ENCODE assay signal across 31 cellular contexts in genomic region chr3:45798034-45798433, GRCh38. TPM values are rescaled to one million over a fixed set of nuclear protein-coding genes. Genes with fewer than 3 reads are reported as not detected.
"Had no signal": no experiment of that assay in that cellular context is flagged by ENCODE, and none has a peak within 500 bp of the region (broad histone marks: within the 10 kb centered on the region; RNA-seq: fewer than 3 reads in every experiment).

No MANE protein-coding gene starts in this region.

- H3K36me3 ChIP-seq: left lung, lower lobe of right lung, neural progenitor cell, neutrophil, ovary, right atrium auricular region, right lobe of liver, tibial nerve, upper lobe of left lung, vagina had no signal

- H3K27ac ChIP-seq: left lung, lower lobe of right lung, neural progenitor cell, neutrophil, ovary, right atrium auricular region, right lobe of liver, tibial nerve, upper lobe of left lung, vagina had no signal

- H3K27me3 ChIP-seq: ovary, vagina had no signal

- H3K9me3 ChIP-seq: left lung, lower lobe of right lung, neutrophil, ovary, right atrium auricular region, right lobe of liver, tibial nerve, upper lobe of left lung, vagina had no signal

- H3K4me2 ChIP-seq: neural progenitor cell, smooth muscle cell had no signal

- H3K4me3 ChIP-seq: left lung, lower lobe of right lung, neural progenitor cell, ovary, right atrium auricular region, right lobe of liver, smooth muscle cell, tibial nerve, upper lobe of left lung, vagina had no signal

- H3K27ac Mint-ChIP-seq: immature natural killer cell; naive thymus-derived CD8-positive, alpha-beta T cell; nephron progenitor cell; neural progenitor cell; progenitor cell of endocrine pancreas; stimulated activated memory B cell treated with anti-CD40 and anti-IgM and Interleukin-4, amounts not matched to agents 10 μg/mL and 1 μg/mL and 100 μg/mL, for 72 hours; stimulated activated naive CD8-positive, alpha-beta T cell treated with anti-CD3 and anti-CD28 coated beads, Interleukin-15, amount 100 ng/mL, for 72 hours had no signal

- FAIRE-seq: islet of Langerhans, kidney had no signal

- H3K4me3 Mint-ChIP-seq: stimulated activated memory B cell treated with anti-CD40 and anti-IgM and Interleukin-4, amounts not matched to agents 10 μg/mL and 1 μg/mL and 100 μg/mL, for 72 hours; stimulated activated naive CD8-positive, alpha-beta T cell treated with anti-CD3 and anti-CD28 coated beads, Interleukin-15, amount 100 ng/mL, for 72 hours had no signal

- DNase-seq: hypothalamus; immature natural killer cell; kidney; left colon; left lung; lower lobe of right lung; mammary epithelial cell; mesenchymal stem cell; naive thymus-derived CD8-positive, alpha-beta T cell; nephron progenitor cell; occipital lobe; ovary; stimulated activated CD4-positive, alpha-beta T cell treated with anti-CD3 and anti-CD28 coated beads, Interleukin-1b, Interleukin-23, amount 100 ng/mL, for 48 hours; stimulated activated CD4-positive, alpha-beta T cell treated with anti-CD3 and anti-CD28 coated beads, Interleukin-2, amount 100 ng/mL, for 48 hours; stimulated activated CD4-positive, alpha-beta T cell treated with anti-CD3 and anti-CD28 coated beads, Interleukin-4, amount 100 ng/mL, for 4 hours; stimulated activated CD8-positive, alpha-beta memory T cell treated with anti-CD3 and anti-CD28 coated beads, Interleukin-4, amount 100 ng/mL, for 48 hours; stimulated activated naive CD4-positive, alpha-beta T cell treated with Interleukin-2 at 50 U/mL for 16 hours; stimulated activated naive CD8-positive, alpha-beta T cell treated with anti-CD3 and anti-CD28 coated beads, Interleukin-15, amount 100 ng/mL, for 72 hours; substantia nigra; upper lobe of left lung had no signal

- H3K9ac ChIP-seq: neural progenitor cell had no signal

- H3K9me3 Mint-ChIP-seq: immature natural killer cell; naive thymus-derived CD8-positive, alpha-beta T cell; nephron progenitor cell; neural progenitor cell; stimulated activated memory B cell treated with anti-CD40 and anti-IgM and Interleukin-4, amounts not matched to agents 10 μg/mL and 1 μg/mL and 100 μg/mL, for 72 hours; stimulated activated naive CD8-positive, alpha-beta T cell treated with anti-CD3 and anti-CD28 coated beads, Interleukin-15, amount 100 ng/mL, for 72 hours had no signal

- H2AFZ ChIP-seq: neural progenitor cell had no signal

- H3K36me3 Mint-ChIP-seq: immature natural killer cell; naive thymus-derived CD8-positive, alpha-beta T cell; neural progenitor cell; stimulated activated memory B cell treated with anti-CD40 and anti-IgM and Interleukin-4, amounts not matched to agents 10 μg/mL and 1 μg/mL and 100 μg/mL, for 72 hours had no signal

- ATAC-seq: left colon; left lung; lower lobe of right lung; naive thymus-derived CD8-positive, alpha-beta T cell; right lobe of liver; stimulated activated memory B cell treated with anti-CD40 and anti-IgM and Interleukin-4, amounts not matched to agents 10 μg/mL and 1 μg/mL and 100 μg/mL, for 72 hours; stimulated activated naive CD8-positive, alpha-beta T cell treated with anti-CD3 and anti-CD28 coated beads, Interleukin-15, amount 100 ng/mL, for 72 hours had no signal

RNA-seq across cellular contexts. Expression of gene SLC6A20, which starts 1.7 kb away (rescaled TPM):
- total RNA-seq: progenitor cell of endocrine pancreas, pulmonary artery endothelial cell, right atrium auricular region had no signal
- polyA plus RNA-seq: immature natural killer cell; naive thymus-derived CD8-positive, alpha-beta T cell had no signal
